ENCODE assay signal across 18 cellular contexts in the genomic region with DNA sequence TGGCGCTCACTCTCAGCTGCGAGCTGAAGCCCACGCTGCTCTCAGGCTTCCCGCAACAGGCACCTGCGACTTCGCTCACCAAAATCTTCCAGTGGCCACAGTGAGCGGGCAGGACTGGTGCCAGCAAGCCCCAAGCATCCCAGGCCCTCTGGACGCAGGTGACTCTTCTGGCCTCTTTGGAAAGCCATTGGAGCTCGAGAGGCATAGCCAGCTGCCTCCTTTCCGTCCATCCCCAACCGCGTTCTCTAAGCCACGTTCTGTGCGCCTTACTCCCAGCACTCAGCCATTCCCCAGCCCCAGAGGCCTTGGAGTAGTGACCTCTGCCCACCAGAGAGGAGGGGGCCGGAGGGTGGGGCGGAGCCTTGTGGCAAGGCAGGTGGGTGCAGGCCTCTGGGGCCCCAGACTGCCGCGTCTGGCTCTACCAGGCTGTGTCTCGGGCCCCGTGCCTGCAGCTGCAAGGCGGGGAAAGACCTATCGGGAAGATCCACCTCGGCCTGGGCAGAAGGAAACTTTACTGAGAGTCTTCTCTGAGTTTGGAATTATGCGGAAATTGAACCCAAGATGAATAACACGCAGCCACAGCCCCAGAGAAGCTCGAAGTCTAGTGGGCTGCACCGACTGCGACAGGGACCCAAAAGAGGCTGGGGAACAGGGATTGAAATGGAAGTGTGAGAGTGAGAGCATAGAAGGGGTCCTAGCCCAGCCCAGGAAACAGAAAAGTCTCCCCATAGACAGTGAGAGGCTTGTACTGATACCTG. TPM values are rescaled to one million over a fixed set of nuclear protein-coding genes. Genes with fewer than 3 reads are reported as not detected.
A peak's percentile ranks its signal among the peaks of the same experiment; 100 is the strongest.
DNase-seq lines count a peak whose midpoint lies in the region; ATAC-seq and TF ChIP-seq lines count a peak whose summit lies in the region.
"Had no signal": no experiment of that assay in that cellular context is flagged by ENCODE, and none has a peak within 500 bp of the region (broad histone marks: within the 10 kb centered on the region; RNA-seq: fewer than 3 reads in every experiment).

No MANE protein-coding gene starts in this region.

- H3K9me3 ChIP-seq in iPS-15b (ENCODE audit: control insufficient read depth, insufficient read depth, low read length) = no peaks in the 10 kb centered on the region
- H3K9me3 ChIP-seq: BE2C had no signal

- ATAC-seq in HG03378 (IDR thresholded peaks at IDR 0.05; ENCODE audit: unreplicated experiment) = no peak
- ATAC-seq in GM21526 (IDR thresholded peaks at IDR 0.05; ENCODE audit: low FRiP score, unreplicated experiment) = no peak

- peaks cover 44% of the 10 kb centered on the region for H3K4me1 Mint-ChIP-seq in brain

- H3K9me3 Mint-ChIP-seq in brain = peaks cover 0 to 7% (median 6%) of the 10 kb centered on the region in 5 experiments

- H3K4me3 ChIP-seq in H7 (ENCODE audit: insufficient read depth, low read depth, low read length) (no peak overlapping the region; the same call in 1 of the 2 replicates), iPS-15b (ENCODE audit: low read depth, low read length) (peak overlapping the region; percentile 30)

- no peaks in the 10 kb centered on the region for H3K36me3 Mint-ChIP-seq in brain
- H3K36me3 Mint-ChIP-seq: CD4-positive, alpha-beta memory T cell had no signal

- peak overlapping the region in 4 of 5 experiments; percentile 13 to 60 (median 45) for H3K4me3 Mint-ChIP-seq in brain

- peak overlapping the region in 1 of 5 experiments; percentile 6 for H3K27ac Mint-ChIP-seq in brain
- H3K27ac Mint-ChIP-seq: CD4-positive, alpha-beta memory T cell had no signal

- H3K27me3 Mint-ChIP-seq in brain = peaks cover 87% of the 10 kb centered on the region

- H3K27me3 ChIP-seq in H7 (ENCODE audit: control insufficient read depth, insufficient read depth, low read length) (peaks cover 69% of the 10 kb centered on the region), iPS-15b (ENCODE audit: control insufficient read depth, insufficient read depth, low read length) (peaks cover 81% of the 10 kb centered on the region)

- H3K36me3 ChIP-seq in H7 (replicated peaks; ENCODE audit: control insufficient read depth, insufficient read depth, low read length) = no peaks in the 10 kb centered on the region
- no peaks in the 10 kb centered on the region for H3K36me3 ChIP-seq in iPS-15b (ENCODE audit: control insufficient read depth, insufficient read depth, low read length)
- H3K36me3 ChIP-seq: BE2C had no signal

- peaks cover 11% of the 10 kb centered on the region for H3K4me1 ChIP-seq in iPS-15b (ENCODE audit: control insufficient read depth, insufficient read depth, low read length)
- H3K4me1 ChIP-seq: BE2C had no signal

- peak; percentile 65 for DNase-seq in H7
- peak; percentile 52 for DNase-seq in retina
- no peak for DNase-seq in NOMO-1 treated with dmso at 0.1 percent for 144 hours (lab: John Stamatoyannopoulos, UW; ENCODE audit: unreplicated experiment)
- DNase-seq: BE2C; CD4-positive, alpha-beta memory T cell; IMR-90; Kasumi-1; NCI-H1930; NCI-H2171 treated with DMSO at 0.1 percent for 48 hours; NCI-H82; SHP77 treated with DMSO at 0.1 percent for 48 hours had no signal

- H3K9ac ChIP-seq in iPS-15b (ENCODE audit: low read depth, low read length) = no peak overlapping the region

- no peak for TF ChIP-seq CTCF in brain (conservative IDR thresholded peaks at IDR 0.05)

RNA-seq across cellular contexts. Expression of a gene that starts 3.6 kb away (rescaled TPM):
- total RNA-seq in H7 (2014; rRNA removed; shearing (Covaris generic)) = 0.52 and 1.2 TPM in 2 replicates
- polyA plus RNA-seq in brain (ENCODE audit: insufficient read depth, low read depth, low replicate concordance) = 0.15 TPM
- total RNA-seq: CD4-positive, alpha-beta memory T cell; Daoy; IMR-90; NCI-H460 had no signal
- polyA plus RNA-seq: AG04450; CD4-positive, alpha-beta memory T cell; IMR-90 had no signal
